In genomic region chr6:138576303-138576702, GRCh38 we compare ENCODE assay signal across 22 cellular contexts.
DNase-seq lines count a peak whose midpoint lies in the region; ATAC-seq and TF ChIP-seq lines count a peak whose summit lies in the region.
"Had no signal": no experiment of that assay in that cellular context is flagged by ENCODE, and none has a peak within 500 bp of the region (broad histone marks: within the 10 kb centered on the region; RNA-seq: fewer than 3 reads in every experiment).

No MANE protein-coding gene starts in this region.

- H3K27ac Mint-ChIP-seq in mesothelial cell of epicardium = peak overlapping the region; percentile 39
- H3K27ac Mint-ChIP-seq: stimulated activated effector memory CD8-positive, alpha-beta T cell treated with anti-CD3 and anti-CD28 coated beads, Interleukin-12 subunit alpha, Interleukin-12 subunit beta, amount 100 ng/mL, for 72 hours had no signal

- peaks cover 1% of the 10 kb centered on the region for H3K36me3 Mint-ChIP-seq in mesothelial cell of epicardium
- H3K36me3 Mint-ChIP-seq: stimulated activated effector memory CD8-positive, alpha-beta T cell treated with anti-CD3 and anti-CD28 coated beads, Interleukin-12 subunit alpha, Interleukin-12 subunit beta, amount 100 ng/mL, for 72 hours had no signal

- in situ Hi-C loops in G401 (cut with HindIII; ENCODE audit: low sequenced_read_pairs) = no loop called here

- DNase-seq in G401 (ENCODE audit: low spot score) (peak; percentile 19), NCI-H1105 (lab: John Stamatoyannopoulos, UW) (peak; percentile 84), NCI-H446 treated with DMSO at 0.1 percent for 48 hours (lab: John Stamatoyannopoulos, UW) (peak; percentile 71), mesothelial cell of epicardium (ENCODE audit: low spot score in 2 of 2, unreplicated experiment in 2 of 2) (no peak), DMS53 (lab: John Stamatoyannopoulos, UW) (no peak), HT-29 (ENCODE audit: low spot score) (no peak)
- DNase-seq: activated CD4-positive, alpha-beta T cell treated with anti-CD3 and anti-CD28 coated beads, Interleukin-2, amount 50 U/mL, for 1 hour; activated CD8-positive, alpha-beta memory T cell treated with anti-CD3 and anti-CD28 coated beads, Interleukin-2, amount 50 U/mL, for 4 hours; activated effector memory CD4-positive, alpha-beta T cell treated with anti-CD3 and anti-CD28 coated beads, Interleukin-2, amount 50 U/mL, for 16 hours; adrenal gland; dorsolateral prefrontal cortex; erythroblast; foreskin melanocyte; Kasumi-1; kidney glomerular epithelial cell; mammary epithelial cell; NCI-H1930; ovary; right lobe of liver; stimulated activated CD4-positive, alpha-beta T cell treated with anti-CD3 and anti-CD28 coated beads, Interleukin-15, amount 100 ng/mL, for 24 hours had no signal

- peaks cover 34% of the 10 kb centered on the region for H3K4me1 Mint-ChIP-seq in mesothelial cell of epicardium
- H3K4me1 Mint-ChIP-seq: stimulated activated effector memory CD8-positive, alpha-beta T cell treated with anti-CD3 and anti-CD28 coated beads, Interleukin-12 subunit alpha, Interleukin-12 subunit beta, amount 100 ng/mL, for 72 hours had no signal

- H3K4me3 Mint-ChIP-seq in mesothelial cell of epicardium = no peak overlapping the region
- H3K4me3 Mint-ChIP-seq: stimulated activated effector memory CD8-positive, alpha-beta T cell treated with anti-CD3 and anti-CD28 coated beads, Interleukin-12 subunit alpha, Interleukin-12 subunit beta, amount 100 ng/mL, for 72 hours had no signal

- H3K9me3 Mint-ChIP-seq in mesothelial cell of epicardium = no peaks in the 10 kb centered on the region
- H3K9me3 Mint-ChIP-seq: stimulated activated effector memory CD8-positive, alpha-beta T cell treated with anti-CD3 and anti-CD28 coated beads, Interleukin-12 subunit alpha, Interleukin-12 subunit beta, amount 100 ng/mL, for 72 hours had no signal

- ATAC-seq in GM18867 (IDR thresholded peaks at IDR 0.05; ENCODE audit: unreplicated experiment) = no peak
- ATAC-seq: right lobe of liver; stimulated activated effector memory CD8-positive, alpha-beta T cell treated with anti-CD3 and anti-CD28 coated beads, Interleukin-12 subunit alpha, Interleukin-12 subunit beta, amount 100 ng/mL, for 72 hours had no signal

- TF ChIP-seq CTCF in mesothelial cell of epicardium (IDR thresholded peaks at IDR 0.05; ENCODE audit: unreplicated experiment) = no peak

- no peaks in the 10 kb centered on the region for H3K27me3 Mint-ChIP-seq in mesothelial cell of epicardium (ENCODE audit: low read depth)

Comparison
In these comparisons a context has a peak if more than half of its experiments do, and no peak if none do; other contexts are left out.
1. DNase-seq: peak in G401 (single experiment), NCI-H1105 (single experiment) and NCI-H446 treated with DMSO at 0.1 percent for 48 hours (single experiment); none in mesothelial cell of epicardium (0 of 2), DMS53 (single experiment) and HT-29 (single experiment).